1 cellular context compared by ENCODE assay signal in genomic region chr9:114339130-114339908, GRCh38.
TF ChIP-seq lines count a peak whose summit lies in the region.

No MANE protein-coding gene starts in this region.

TF ChIP-seq in GM23338, 12 proteins besides CTCF, POLR2A, EP300 and RAD21 (continued from another document):
- TF ChIP-seq, protein P1, sequence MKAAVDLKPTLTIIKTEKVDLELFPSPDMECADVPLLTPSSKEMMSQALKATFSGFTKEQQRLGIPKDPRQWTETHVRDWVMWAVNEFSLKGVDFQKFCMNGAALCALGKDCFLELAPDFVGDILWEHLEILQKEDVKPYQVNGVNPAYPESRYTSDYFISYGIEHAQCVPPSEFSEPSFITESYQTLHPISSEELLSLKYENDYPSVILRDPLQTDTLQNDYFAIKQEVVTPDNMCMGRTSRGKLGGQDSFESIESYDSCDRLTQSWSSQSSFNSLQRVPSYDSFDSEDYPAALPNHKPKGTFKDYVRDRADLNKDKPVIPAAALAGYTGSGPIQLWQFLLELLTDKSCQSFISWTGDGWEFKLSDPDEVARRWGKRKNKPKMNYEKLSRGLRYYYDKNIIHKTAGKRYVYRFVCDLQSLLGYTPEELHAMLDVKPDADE (IDR thresholded peaks at IDR 0.05), result no peak
- TF ChIP-seq ZNF331 (CRISPR knock-in tag; IDR thresholded peaks at IDR 0.05; ENCODE audit: low read depth), result no peak
